20 cellular contexts compared by ENCODE assay signal in genomic region chr13:114264886-114265611, GRCh38. TPM values are rescaled to one million over a fixed set of nuclear protein-coding genes. Genes with fewer than 3 reads are reported as not detected.
DNase-seq lines count a peak whose midpoint lies in the region; ATAC-seq, FAIRE-seq and TF ChIP-seq lines count a peak whose summit lies in the region.
"Had no signal": no experiment of that assay in that cellular context is flagged by ENCODE, and none has a peak within 500 bp of the region (broad histone marks: within the 10 kb centered on the region; RNA-seq: fewer than 3 reads in every experiment).

No MANE protein-coding gene starts in this region.

- H3K4me3 ChIP-seq in osteoblast (ENCODE audit: insufficient read depth, low read length) (peak overlapping the region; percentile 37), kidney (ENCODE audit: low read length in 2 of 2) (no peak overlapping the region)
- H3K4me3 ChIP-seq: breast epithelium, lung, Peyer's patch had no signal

- H3K27me3 ChIP-seq in osteoblast (ENCODE audit: insufficient read depth, low read length), result no peaks in the 10 kb centered on the region
- H3K27me3 ChIP-seq: breast epithelium, foreskin keratinocyte, Peyer's patch had no signal

- DNase-seq in AG20443 (ENCODE audit: low spot score), result peak; percentile 72
- peak; percentile 79 for DNase-seq in HFFc6
- DNase-seq in chondrocyte (ENCODE audit: low spot score), result no peak
- peak; percentile 90 for DNase-seq in osteoblast (ENCODE audit: insufficient read length, low spot score, missing footprints)
- DNase-seq in NCI-H1092 treated with DMSO at 0.1 percent for 48 hours (lab: John Stamatoyannopoulos, UW), result no peak
- DNase-seq in kidney, result no peak
- DNase-seq: activated CD8-positive, alpha-beta memory T cell treated with anti-CD3 and anti-CD28 coated beads for 24 hours; activated gamma-delta T cell treated with Interleukin-2 at 50 U/mL for 16 hours; DMS79; foreskin keratinocyte; NCI-H748 treated with DMSO at 0.1 percent for 48 hours; Peyer's patch; retina; stimulated activated CD4-positive, alpha-beta T cell treated with anti-CD3 and anti-CD28 coated beads, Interleukin-1b, Interleukin-23, amount 100 ng/mL, for 48 hours; WERI-Rb-1 had no signal

- H3K4me3 Mint-ChIP-seq in HFFc6, result peak overlapping the region; percentile 51
- H3K4me3 Mint-ChIP-seq in chondrocyte (ENCODE audit: unreplicated experiment), result peak overlapping the region; percentile 22
- H3K4me3 Mint-ChIP-seq: nephron had no signal

- H3K36me3 Mint-ChIP-seq in HFFc6 (ENCODE audit: low read depth) (peaks cover 77% of the 10 kb centered on the region), chondrocyte (ENCODE audit: low read depth) (peaks cover 38% of the 10 kb centered on the region)

- peaks cover 10% of the 10 kb centered on the region for H3K79me2 ChIP-seq in osteoblast (ENCODE audit: insufficient read depth, low read length)

- H3K27ac ChIP-seq in osteoblast (ENCODE audit: low read depth, low read length) (peak overlapping the region; percentile 91), kidney (ENCODE audit: low read depth in 2 of 2, low read length in 2 of 2) (no peak overlapping the region)
- H3K27ac ChIP-seq: breast epithelium, foreskin keratinocyte, Peyer's patch, WERI-Rb-1 had no signal

- no peak overlapping the region for H3K9ac ChIP-seq in kidney (ENCODE audit: low read length in 2 of 2)

- H3K36me3 ChIP-seq in osteoblast (ENCODE audit: insufficient read depth, low read length) (peaks cover 78% of the 10 kb centered on the region), kidney (ENCODE audit: control insufficient read depth in 1 of 2, insufficient read depth in 2 of 2, low read length in 2 of 2) (peaks cover 41 to 60% of the 10 kb centered on the region in 2 donors)

- no peaks in the 10 kb centered on the region for H4K20me1 ChIP-seq in osteoblast (ENCODE audit: insufficient read depth, low read length)

- H3K27me3 Mint-ChIP-seq in HFFc6 (ENCODE audit: insufficient read depth), result no peaks in the 10 kb centered on the region
- no peaks in the 10 kb centered on the region for H3K27me3 Mint-ChIP-seq in chondrocyte (ENCODE audit: low read depth)

- FAIRE-seq in kidney (lab: Jason Lieb, UNC), result no peak
- FAIRE-seq: H1 had no signal

- H3K9me3 Mint-ChIP-seq in HFFc6 (no peaks in the 10 kb centered on the region), chondrocyte (ENCODE audit: low read depth) (no peaks in the 10 kb centered on the region)
- H3K9me3 Mint-ChIP-seq: nephron had no signal

- H3K4me1 Mint-ChIP-seq in HFFc6 (ENCODE audit: low read depth), result peaks cover 56% of the 10 kb centered on the region
- peaks cover 52% of the 10 kb centered on the region for H3K4me1 Mint-ChIP-seq in chondrocyte (ENCODE audit: low read depth)
- H3K4me1 Mint-ChIP-seq: nephron had no signal

- H3K4me2 ChIP-seq in osteoblast (ENCODE audit: insufficient read depth, low read length), result peak overlapping the region; percentile 57

- intact Hi-C loops in kidney (cut with DNase I), result no loop called here

- H3K4me1 ChIP-seq in osteoblast (ENCODE audit: insufficient read depth, low read length) (peaks cover 58% of the 10 kb centered on the region), kidney (ENCODE audit: control insufficient read depth in 1 of 2, insufficient read depth in 1 of 2, low read depth in 1 of 2, low read length in 2 of 2) (no peaks in the 10 kb centered on the region)
- H3K4me1 ChIP-seq: breast epithelium, foreskin keratinocyte, Peyer's patch had no signal

- H3K27ac Mint-ChIP-seq in HFFc6, result peak overlapping the region; percentile 79
- peak overlapping the region; percentile 94 for H3K27ac Mint-ChIP-seq in chondrocyte (ENCODE audit: unreplicated experiment)
- H3K27ac Mint-ChIP-seq: nephron had no signal

- H2AFZ ChIP-seq in osteoblast (ENCODE audit: low read length), result no peak overlapping the region

- no peak for ATAC-seq in HG02884 (IDR thresholded peaks at IDR 0.05; ENCODE audit: unreplicated experiment)
- ATAC-seq: foreskin keratinocyte had no signal

- no peak for TF ChIP-seq CTCF in HFFc6 (IDR thresholded peaks at IDR 0.05)
- no peak for TF ChIP-seq CTCF in chondrocyte (IDR thresholded peaks at IDR 0.05)
- TF ChIP-seq CTCF in osteoblast (IDR thresholded peaks at IDR 0.05; ENCODE audit: extremely low read depth, low read depth, low read length), result no peak
- TF ChIP-seq CTCF in kidney (IDR thresholded peaks at IDR 0.05; ENCODE audit: borderline replicate concordance, extremely low read depth, insufficient read depth), result no peak

- no peaks in the 10 kb centered on the region for H3K9me3 ChIP-seq in osteoblast (ENCODE audit: low read depth, low read length)
- no peaks in the 10 kb centered on the region for H3K9me3 ChIP-seq in kidney (ENCODE audit: control insufficient read depth in 1 of 2, low read length in 2 of 2)
- H3K9me3 ChIP-seq: breast epithelium, Peyer's patch had no signal

RNA-seq across cellular contexts. Expression of gene UPF3A, which starts 16.4 kb away (rescaled TPM):
- 10 to 100 TPM; 32.4 to 42.9 (median 39.8) TPM for total RNA-seq in HFFc6 (2021; fragmentation: NEBNext Ultra II Directional; extraction: Animal tissue kit (Norgen Biotek cat#: 25700))
- total RNA-seq in chondrocyte, result 44.4 to 48.7 TPM (median 46.2 TPM) in 3 replicates
- 25.0 and 28.9 TPM in 2 replicates for total RNA-seq in osteoblast
- 41.7 TPM for total RNA-seq in kidney
- polyA plus RNA-seq in kidney (ENCODE audit: insufficient read depth, low read depth, low replicate concordance), result 34.5 TPM

RNA-seq across cellular contexts. Expression of gene CDC16, which starts 30.4 kb away (rescaled TPM):
- 10 to 100 TPM; 73.0 to 90.1 (median 82.3) TPM for total RNA-seq in HFFc6 (2021; fragmentation: NEBNext Ultra II Directional; extraction: Animal tissue kit (Norgen Biotek cat#: 25700))
- 69.0 to 83.0 TPM (median 78.0 TPM) in 3 replicates for total RNA-seq in chondrocyte
- 82.2 and 85.7 TPM in 2 replicates for total RNA-seq in osteoblast
- 57.7 TPM for total RNA-seq in kidney
- 49.3 TPM for polyA plus RNA-seq in kidney (ENCODE audit: insufficient read depth, low read depth, low replicate concordance)

RNA-seq across cellular contexts. Expression of gene CHAMP1, which starts 49.3 kb away (rescaled TPM):
- total RNA-seq in HFFc6 (2021; fragmentation: NEBNext Ultra II Directional; extraction: Animal tissue kit (Norgen Biotek cat#: 25700)), result 10 to 100 TPM; 27.7 to 34.2 (median 28.6) TPM
- total RNA-seq in chondrocyte (22.0 to 25.0 TPM (median 23.5 TPM) in 3 replicates), osteoblast (9.4 and 10.3 TPM in 2 replicates), kidney (23.3 TPM)
- 5.8 TPM for polyA plus RNA-seq in kidney (ENCODE audit: insufficient read depth, low read depth, low replicate concordance)

Comparison
In these comparisons a context has a peak if more than half of its experiments do, and no peak if none do; other contexts are left out.
1. DNase-seq: peak in AG20443 (single experiment), HFFc6 (single experiment) and osteoblast (single experiment); none in chondrocyte (single experiment), NCI-H1092 treated with DMSO at 0.1 percent for 48 hours (single experiment) and kidney (single experiment).